In the genomic region with DNA sequence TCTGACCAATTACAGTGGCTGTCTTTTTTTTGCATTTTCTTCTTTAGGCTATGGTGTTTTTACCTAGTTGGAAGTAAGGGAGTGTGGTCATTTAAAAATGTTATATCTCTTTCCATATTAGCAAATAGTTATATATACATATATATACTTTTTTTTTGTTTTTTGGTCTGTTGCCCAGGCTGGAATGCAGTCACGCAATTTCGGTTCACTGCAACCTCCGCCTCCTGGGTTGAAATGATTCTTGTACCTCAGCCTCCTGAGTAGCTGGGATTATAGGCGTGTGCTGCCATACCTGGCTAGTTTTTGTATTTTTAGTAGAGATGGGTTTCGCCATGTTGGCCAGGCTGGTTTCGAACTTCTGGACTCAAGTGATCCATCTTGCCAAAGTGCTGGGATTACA, we compare ENCODE assay signal across 17 cellular contexts. TPM values are rescaled to one million over a fixed set of nuclear protein-coding genes. Genes with fewer than 3 reads are reported as not detected.
DNase-seq lines count a peak whose midpoint lies in the region; ATAC-seq, FAIRE-seq and TF ChIP-seq lines count a peak whose summit lies in the region.
"Had no signal": no experiment of that assay in that cellular context is flagged by ENCODE, and none has a peak within 500 bp of the region (broad histone marks: within the 10 kb centered on the region; RNA-seq: fewer than 3 reads in every experiment).

No MANE protein-coding gene starts in this region.

- WGBS in A549 (ENCODE audit: missing lambda C conversion rate), result 90% methylated on average over 6 of the region's 6 CpGs
- 69 to 85% (median 71%) methylated on average over 6 of the region's 6 CpGs for whole genome bisulfite sequencing in psoas muscle, 3 donors

- TF ChIP-seq CTCF in A549 (IDR thresholded peaks at IDR 0.05) (no peak), VCaP (conservative IDR thresholded peaks at IDR 0.05) (no peak), psoas muscle (IDR thresholded peaks at IDR 0.05) (no peak)

- H3K4me3 ChIP-seq in A549 (no peak overlapping the region), psoas muscle (no peak overlapping the region)
- H3K4me3 ChIP-seq: BLaER1, GM12878, GM23338 had no signal

- peak overlapping the region; percentile 58; the same call in 2 of the 3 replicates for H3K4me2 ChIP-seq in A549
- H3K4me2 ChIP-seq: BLaER1, GM23338 had no signal

- ATAC-seq in A549, result no peak
- no peak for ATAC-seq in psoas muscle
- ATAC-seq: GM12878, GM23338, HepG2 had no signal

- CTCF ChIA-PET in A549 (lab: Yijun Ruan, JAX), result interaction anchor here (1.4 to 2.5 kb wide), 2 partner anchors 8 to 82 kb away, joined by 8 to 12 read pairs; no protein-coding TSS in a partner anchor

- POLR2A ChIA-PET in A549 (lab: Yijun Ruan, JAX), result interaction anchor here (1.2 kb wide), 1 partner anchor 12 kb away, joined by 4 read pairs; the partner anchor contains the start of gene MARCHF6

- no peak for TF ChIP-seq POLR2A in A549 (IDR thresholded peaks at IDR 0.05; ENCODE audit: low read length)

- intact Hi-C loops in psoas muscle (cut with DNase I), result loop anchor here in 1 of 2 donors (10.0 kb wide), 1 partner anchor 81 kb away; no protein-coding TSS in a partner anchor

- TF ChIP-seq EP300 in A549 (IDR thresholded peaks at IDR 0.05) (no peak), Ishikawa (IDR thresholded peaks at IDR 0.05; ENCODE audit: borderline replicate concordance) (peak; percentile 21; the same call in 1 of the 2 replicates)

- H3K9me3 ChIP-seq in A549 (no peaks in the 10 kb centered on the region), psoas muscle (no peaks in the 10 kb centered on the region)

- H3K27me3 ChIP-seq in psoas muscle (ENCODE audit: insufficient read depth in 3 of 3, low read length in 2 of 3), result no peaks in the 10 kb centered on the region
- H3K27me3 ChIP-seq: BLaER1 had no signal

- no peaks in the 10 kb centered on the region for H3K36me3 ChIP-seq in psoas muscle (ENCODE audit: insufficient read depth in 1 of 2, low read depth in 1 of 2)

- FAIRE-seq in A549 (lab: Jason Lieb, UNC), result no peak
- FAIRE-seq: GM12878, HepG2 had no signal

- TF ChIP-seq RAD21 in A549 (conservative IDR thresholded peaks at IDR 0.05 in 1 of 2, IDR thresholded peaks at IDR 0.05 in 1 of 2) (no peak), Ishikawa (IDR thresholded peaks at IDR 0.05; ENCODE audit: low read depth) (peak; percentile 3; the same call in 1 of the 2 replicates)

- H3K4me1 ChIP-seq in A549 (peaks cover 22% of the 10 kb centered on the region), psoas muscle (peaks cover 89% of the 10 kb centered on the region)

- H3K27ac ChIP-seq in A549 (no peak overlapping the region), VCaP (peak overlapping the region; percentile 55), psoas muscle (peak overlapping the region; percentile 63)
- H3K27ac ChIP-seq: BLaER1 had no signal

- no peak for DNase-seq in A549 (ENCODE audit: low read depth in 1 of 2, low spot score in 1 of 2)
- DNase-seq in psoas muscle, result no peak
- no peak for DNase-seq in COLO668 (lab: John Stamatoyannopoulos, UW; ENCODE audit: unreplicated experiment)
- no peak for DNase-seq in activated effector memory CD4-positive, alpha-beta T cell treated with anti-CD3 and anti-CD28 coated beads, Interleukin-2, amount 50 U/mL, for 16 hours
- no peak for DNase-seq in pons (ENCODE audit: low spot score)
- DNase-seq: AML-193; Calu3; CD4-positive, CD25-positive, alpha-beta regulatory T cell; DMS 273 treated with DMSO at 0.1 percent for 48 hours; DMS79; H7 had no signal

TF ChIP-seq in A549, 52 proteins besides CTCF, POLR2A, EP300 and RAD21 (continues in another document):
- TF ChIP-seq HOXB5 (CRISPR knock-in tag; IDR thresholded peaks at IDR 0.05) (no peak), HDAC2 (IDR thresholded peaks at IDR 0.05) (no peak), RCOR1 (IDR thresholded peaks at IDR 0.05; ENCODE audit: low read depth, low read length) (no peak), BHLHE40 (IDR thresholded peaks at IDR 0.05; ENCODE audit: low read depth, low read length) (no peak), FOSL2 (IDR thresholded peaks at IDR 0.05) (no peak), FOSL2 (CRISPR knock-in tag; IDR thresholded peaks at IDR 0.05) (no peak), SREBF2 (IDR thresholded peaks at IDR 0.05) (no peak), RFX5 (IDR thresholded peaks at IDR 0.05) (no peak), HEYL (CRISPR knock-in tag; IDR thresholded peaks at IDR 0.05) (no peak), ATOH8 (CRISPR knock-in tag; IDR thresholded peaks at IDR 0.05; ENCODE audit: low read depth) (no peak), USF2 (IDR thresholded peaks at IDR 0.05) (no peak)

TF ChIP-seq in Ishikawa, 13 proteins besides CTCF, POLR2A, EP300 and RAD21:
- no peak; the same call in 1 of the 2 replicates for TF ChIP-seq TCF12 (IDR thresholded peaks at IDR 0.05; ENCODE audit: low read depth)
- no peak for TF ChIP-seq TAF1 (IDR thresholded peaks at IDR 0.05; ENCODE audit: low read depth)
- TF ChIP-seq CEBPB (IDR thresholded peaks at IDR 0.05), result no peak
- no peak for TF ChIP-seq CREB1 (IDR thresholded peaks at IDR 0.05; ENCODE audit: low read depth)
- TF ChIP-seq REST (IDR thresholded peaks at IDR 0.05; ENCODE audit: low read depth), result no peak
- no peak for TF ChIP-seq USF1 (IDR thresholded peaks at IDR 0.05)
- peak; percentile 36; the same call in 1 of the 2 replicates for TF ChIP-seq YY1 (IDR thresholded peaks at IDR 0.05; ENCODE audit: low read depth)
- TF ChIP-seq EGR1 (IDR thresholded peaks at IDR 0.05), result no peak
- TF ChIP-seq ZBTB7A (IDR thresholded peaks at IDR 0.05; ENCODE audit: low read depth), result no peak
- TF ChIP-seq TEAD4 (IDR thresholded peaks at IDR 0.05), result peak; percentile 83
- TF ChIP-seq NFIC (IDR thresholded peaks at IDR 0.05), result peak; percentile 75

RNA-seq across cellular contexts. Expression of gene MARCHF6, which starts 12.3 kb away (rescaled TPM):
- polyA plus RNA-seq in A549 (2011; rRNA removed) (104 and 119 TPM in 2 replicates), A549 (2017; fragmentation: RNase III; extraction: RNeasy Plus Mini Kit Qiagen cat#74134 plus additional on column Dnase treatment) (47.5 to 50.4 TPM (median 48.7 TPM) in 3 replicates), psoas muscle (10 to 100 TPM; 36.6 to 88.5 (median 72.0) TPM)
- 26.3 and 32.0 TPM in 2 replicates for polyA plus RNA-seq in A549 (2012; cell fraction: cytosol; rRNA removed)
- polyA plus RNA-seq in A549 (2012; cell fraction: nucleus; rRNA removed), result 68.6 and 128 TPM in 2 replicates
- polyA minus RNA-seq in A549 (2011; rRNA and poly(A)+ RNA removed), result 263 and 267 TPM in 2 replicates
- 100 to 1,000 TPM; 160 to 250 (median 193) TPM for total RNA-seq in psoas muscle

RNA-seq across cellular contexts. Expression of gene CMBL, which starts 58.1 kb away (rescaled TPM):
- polyA plus RNA-seq in A549 (2011; rRNA removed) (23.5 and 23.6 TPM in 2 replicates), A549 (2017; fragmentation: RNase III; extraction: RNeasy Plus Mini Kit Qiagen cat#74134 plus additional on column Dnase treatment) (32.6 to 35.7 TPM (median 33.8 TPM) in 3 replicates), psoas muscle (10 to 100 TPM in 2 of 3 donors, 1 to 10 TPM in 1; 9.4 to 99.4 (median 54.4) TPM)
- polyA plus RNA-seq in A549 (2012; cell fraction: cytosol; rRNA removed), result 24.9 and 33.1 TPM in 2 replicates
- polyA plus RNA-seq in A549 (2012; cell fraction: nucleus; rRNA removed), result 21.0 and 22.2 TPM in 2 replicates
- polyA minus RNA-seq in A549 (2011; rRNA and poly(A)+ RNA removed), result 20.4 and 21.6 TPM in 2 replicates
- total RNA-seq in psoas muscle, result 100 to 1,000 TPM in 1 of 4 donors, 10 to 100 TPM in 3; 30.1 to 243 (median 61.1) TPM

Comparison
In these comparisons a context has a peak if more than half of its experiments do, and no peak if none do; other contexts are left out.
1. H3K27ac ChIP-seq: peak in VCaP (single experiment) and psoas muscle (single experiment); none in A549 (0 of 2).